Comparison of ENCODE assay signal across 28 cellular contexts in genomic region chr6:12243169-12243568, GRCh38.
"Had no signal": no experiment of that assay in that cellular context is flagged by ENCODE, and none has a peak within 500 bp of the region (broad histone marks: within the 10 kb centered on the region; RNA-seq: fewer than 3 reads in every experiment).

No MANE protein-coding gene starts in this region.

- H3K9me3 ChIP-seq: stomach, suprapubic skin, testis, thoracic aorta, thyroid gland, tibial artery, tibial nerve, transverse colon, upper lobe of left lung, upper lobe of right lung, uterus, vagina had no signal

- H3K4me3 Mint-ChIP-seq: stimulated activated effector memory CD8-positive, alpha-beta T cell treated with anti-CD3 and anti-CD28 coated beads, Interleukin-12 subunit alpha, Interleukin-12 subunit beta, amount 100 ng/mL, for 72 hours; stimulated activated memory B cell treated with anti-CD40 and anti-IgM and Interleukin-4, amounts not matched to agents 10 μg/mL and 1 μg/mL and 100 μg/mL, for 72 hours; stimulated activated naive B cell treated with anti-CD40 and anti-IgM and Interleukin-4, amounts not matched to agents 10 μg/mL and 1 μg/mL and 100 μg/mL, for 72 hours; stimulated activated naive CD8-positive, alpha-beta T cell treated with anti-CD3 and anti-CD28 coated beads, Interleukin-15, amount 100 ng/mL, for 72 hours; stimulated activated naive CD8-positive, alpha-beta T cell treated with anti-CD3 and anti-CD28 coated beads, Interleukin-15, Interleukin-2, amounts not matched to agents 100 ng/mL and 50 ng/mL, for 24 hours; type B pancreatic cell had no signal

- H3K27me3 ChIP-seq: stomach, suprapubic skin, testis, thyroid gland, tibial artery, tibial nerve, transverse colon, upper lobe of left lung, upper lobe of right lung, uterus, vagina had no signal

- H3K27ac Mint-ChIP-seq: stimulated activated effector memory CD8-positive, alpha-beta T cell treated with anti-CD3 and anti-CD28 coated beads, Interleukin-12 subunit alpha, Interleukin-12 subunit beta, amount 100 ng/mL, for 72 hours; stimulated activated memory B cell treated with anti-CD40 and anti-IgM and Interleukin-4, amounts not matched to agents 10 μg/mL and 1 μg/mL and 100 μg/mL, for 72 hours; stimulated activated naive B cell treated with anti-CD40 and anti-IgM and Interleukin-4, amounts not matched to agents 10 μg/mL and 1 μg/mL and 100 μg/mL, for 72 hours; stimulated activated naive CD8-positive, alpha-beta T cell treated with anti-CD3 and anti-CD28 coated beads, Interleukin-15, amount 100 ng/mL, for 72 hours; stimulated activated naive CD8-positive, alpha-beta T cell treated with anti-CD3 and anti-CD28 coated beads, Interleukin-15, Interleukin-2, amounts not matched to agents 100 ng/mL and 50 ng/mL, for 24 hours; type B pancreatic cell had no signal

- H3K27ac ChIP-seq: stomach, suprapubic skin, testis, thoracic aorta, thyroid gland, tibial artery, tibial nerve, upper lobe of left lung, upper lobe of right lung, uterus, vagina had no signal

- H3K4me3 ChIP-seq: stomach, suprapubic skin, testis, thoracic aorta, thyroid gland, tibial artery, tibial nerve, transverse colon, upper lobe of left lung, upper lobe of right lung, uterus, vagina had no signal

- ATAC-seq: stimulated activated effector memory CD8-positive, alpha-beta T cell treated with anti-CD3 and anti-CD28 coated beads, Interleukin-12 subunit alpha, Interleukin-12 subunit beta, amount 100 ng/mL, for 72 hours; stimulated activated memory B cell treated with anti-CD40 and anti-IgM and Interleukin-4, amounts not matched to agents 10 μg/mL and 1 μg/mL and 100 μg/mL, for 72 hours; stimulated activated naive B cell treated with anti-CD40 and anti-IgM and Interleukin-4, amounts not matched to agents 10 μg/mL and 1 μg/mL and 100 μg/mL, for 72 hours; stimulated activated naive CD8-positive, alpha-beta T cell treated with anti-CD3 and anti-CD28 coated beads, Interleukin-15, amount 100 ng/mL, for 72 hours; stimulated activated naive CD8-positive, alpha-beta T cell treated with anti-CD3 and anti-CD28 coated beads, Interleukin-15, Interleukin-2, amounts not matched to agents 100 U/mL and 50 U/mL, for 24 hours; upper lobe of right lung had no signal

- H3K36me3 Mint-ChIP-seq: stimulated activated memory B cell treated with anti-CD40 and anti-IgM and Interleukin-4, amounts not matched to agents 10 μg/mL and 1 μg/mL and 100 μg/mL, for 72 hours; stimulated activated naive B cell treated with anti-CD40 and anti-IgM and Interleukin-4, amounts not matched to agents 10 μg/mL and 1 μg/mL and 100 μg/mL, for 72 hours; type B pancreatic cell had no signal

- DNase-seq: stimulated activated CD4-positive, alpha-beta T cell treated with anti-CD3 and anti-CD28 coated beads, Interleukin-2, amount 100 ng/mL, for 48 hours; stimulated activated CD4-positive, alpha-beta T cell treated with anti-CD3 and anti-CD28 coated beads, Interleukin-4, amount 100 ng/mL, for 1 hour; stimulated activated CD4-positive, alpha-beta T cell treated with anti-CD3 and anti-CD28 coated beads, Interleukin-4, amount 100 ng/mL, for 24 hours; stimulated activated CD4-positive, alpha-beta T cell treated with anti-CD3 and anti-CD28 coated beads, Interleukin-4, amount 100 ng/mL, for 4 hours; stimulated activated CD8-positive, alpha-beta memory T cell treated with anti-CD3 and anti-CD28 coated beads, Interleukin-4, amount 100 ng/mL, for 48 hours; stimulated activated naive B cell treated with anti-CD40 and anti-IgM and Interleukin-4, amounts not matched to agents 10 μg/mL and 1 μg/mL and 100 μg/mL, for 72 hours; stimulated activated naive CD4-positive, alpha-beta T cell; stimulated activated naive CD4-positive, alpha-beta T cell treated with Interleukin-2 at 50 U/mL for 16 hours; stimulated activated naive CD8-positive, alpha-beta T cell treated with anti-CD3 and anti-CD28 coated beads, Interleukin-15, amount 100 ng/mL, for 72 hours; stimulated activated naive CD8-positive, alpha-beta T cell treated with anti-CD3 and anti-CD28 coated beads, Interleukin-15, Interleukin-2, amounts not matched to agents 100 U/mL and 50 U/mL, for 24 hours; stomach; substantia nigra; testis; thyroid gland; tibial artery; transverse colon; trophoblast cell; upper lobe of left lung; upper lobe of right lung; uterus had no signal

- H3K36me3 ChIP-seq: stomach, suprapubic skin, thoracic aorta, thyroid gland, tibial artery, tibial nerve, transverse colon, upper lobe of left lung, upper lobe of right lung, uterus, vagina had no signal

- H3K4me1 Mint-ChIP-seq: stimulated activated memory B cell treated with anti-CD40 and anti-IgM and Interleukin-4, amounts not matched to agents 10 μg/mL and 1 μg/mL and 100 μg/mL, for 72 hours had no signal

- H3K9me3 Mint-ChIP-seq: stimulated activated effector memory CD8-positive, alpha-beta T cell treated with anti-CD3 and anti-CD28 coated beads, Interleukin-12 subunit alpha, Interleukin-12 subunit beta, amount 100 ng/mL, for 72 hours; stimulated activated memory B cell treated with anti-CD40 and anti-IgM and Interleukin-4, amounts not matched to agents 10 μg/mL and 1 μg/mL and 100 μg/mL, for 72 hours; stimulated activated naive B cell treated with anti-CD40 and anti-IgM and Interleukin-4, amounts not matched to agents 10 μg/mL and 1 μg/mL and 100 μg/mL, for 72 hours; stimulated activated naive CD8-positive, alpha-beta T cell treated with anti-CD3 and anti-CD28 coated beads, Interleukin-15, amount 100 ng/mL, for 72 hours; stimulated activated naive CD8-positive, alpha-beta T cell treated with anti-CD3 and anti-CD28 coated beads, Interleukin-15, Interleukin-2, amounts not matched to agents 100 ng/mL and 50 ng/mL, for 24 hours; type B pancreatic cell had no signal

- H3K27me3 Mint-ChIP-seq: stimulated activated naive B cell treated with anti-CD40 and anti-IgM and Interleukin-4, amounts not matched to agents 10 μg/mL and 1 μg/mL and 100 μg/mL, for 72 hours; stimulated activated naive CD8-positive, alpha-beta T cell treated with anti-CD3 and anti-CD28 coated beads, Interleukin-15, amount 100 ng/mL, for 72 hours; type B pancreatic cell had no signal

- H3K4me1 ChIP-seq: stomach, testis, thyroid gland, tibial artery, upper lobe of left lung, upper lobe of right lung, uterus had no signal
